10 cellular contexts compared by ENCODE assay signal in the genomic region with DNA sequence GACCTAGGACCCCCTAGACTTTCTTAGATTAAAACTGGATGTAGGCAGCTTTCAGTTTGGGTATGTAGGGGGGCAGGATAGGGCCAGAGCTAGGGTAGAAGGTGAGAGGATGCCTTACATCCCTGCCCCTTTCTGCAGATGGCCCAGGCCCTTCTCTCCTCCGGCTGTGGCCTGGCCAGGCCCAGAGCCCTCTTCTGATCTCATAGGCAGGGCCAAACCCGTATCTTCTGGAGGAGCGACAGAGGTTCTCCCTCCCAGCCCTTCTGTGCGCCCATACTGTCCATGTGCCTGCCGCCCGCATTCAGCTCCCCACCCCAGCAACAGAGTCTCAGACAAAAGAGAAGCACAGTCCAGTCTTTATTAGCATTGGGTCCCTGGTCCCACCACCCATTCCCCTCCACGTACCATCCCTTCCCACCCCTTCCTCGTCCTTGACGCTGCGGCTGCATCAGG. TPM values are rescaled to one million over a fixed set of nuclear protein-coding genes. Genes with fewer than 3 reads are reported as not detected.
DNase-seq lines count a peak whose midpoint lies in the region; ATAC-seq and TF ChIP-seq lines count a peak whose summit lies in the region.
"Had no signal": no experiment of that assay in that cellular context is flagged by ENCODE, and none has a peak within 500 bp of the region (broad histone marks: within the 10 kb centered on the region; RNA-seq: fewer than 3 reads in every experiment).

No MANE protein-coding gene starts in this region.

- H3K4me1 ChIP-seq in DOHH2 (ENCODE audit: control insufficient read depth, low read length) (peaks cover 58% of the 10 kb centered on the region), colonic mucosa (no peaks in the 10 kb centered on the region)

- H3K27me3 Mint-ChIP-seq in T-helper 1 cell treated with Interleukin-12 subunit alpha and Interleukin-12 subunit beta and Interleukin-4 antibody, amounts not matched to agents 30 μg/mL and 1 μg/mL, for 36 hours (ENCODE audit: low read depth): peaks cover 6% of the 10 kb centered on the region

- peak overlapping the region; percentile 98 for H3K4me2 ChIP-seq in DOHH2 (ENCODE audit: low read length)

- peaks cover 59% of the 10 kb centered on the region for H3F3A ChIP-seq in DOHH2 (ENCODE audit: control insufficient read depth, insufficient read depth)

- no peak for DNase-seq in colonic mucosa
- no peak for DNase-seq in NCI-H524 treated with DMSO at 0.1 percent for 48 hours (lab: John Stamatoyannopoulos, UW)
- DNase-seq: islet precursor cell had no signal

- H3K4me3 Mint-ChIP-seq in T-helper 1 cell treated with Interleukin-12 subunit alpha and Interleukin-12 subunit beta and Interleukin-4 antibody, amounts not matched to agents 30 μg/mL and 1 μg/mL, for 36 hours: peak overlapping the region; percentile 99

- H3K36me3 Mint-ChIP-seq in T-helper 1 cell treated with Interleukin-12 subunit alpha and Interleukin-12 subunit beta and Interleukin-4 antibody, amounts not matched to agents 30 μg/mL and 1 μg/mL, for 36 hours (ENCODE audit: low read depth): peaks cover 42% of the 10 kb centered on the region

- H3K9ac ChIP-seq in colonic mucosa (ENCODE audit: low read depth in 2 of 2, low read length in 2 of 2): peak overlapping the region; percentile 58 to 64

- peaks cover 33% of the 10 kb centered on the region for H3K36me3 ChIP-seq in DOHH2 (ENCODE audit: control insufficient read depth, low read length)
- H3K36me3 ChIP-seq in colonic mucosa: no peaks in the 10 kb centered on the region

- intact Hi-C loops in colonic mucosa (cut with DNase I): no loop called here

- peak overlapping the region; percentile 100 for H3K27ac ChIP-seq in DOHH2 (ENCODE audit: low read depth, low read length)
- peak overlapping the region; percentile 58 for H3K27ac ChIP-seq in colonic mucosa
- peak overlapping the region in 20 of 21 experiments; percentile 31 to 99 (median 94) for H3K27ac ChIP-seq in skin epidermis

- H3K27me3 ChIP-seq in DOHH2 (ENCODE audit: control insufficient read depth, low read length): peaks cover 33% of the 10 kb centered on the region
- no peaks in the 10 kb centered on the region for H3K27me3 ChIP-seq in colonic mucosa

- ATAC-seq in GM21717 (IDR thresholded peaks at IDR 0.05; ENCODE audit: unreplicated experiment) (no peak), HG03196 (IDR thresholded peaks at IDR 0.05; ENCODE audit: unreplicated experiment) (no peak), HG03354 (IDR thresholded peaks at IDR 0.05; ENCODE audit: poor library complexity, severe bottlenecking, unreplicated experiment) (no peak)

- H3K27ac Mint-ChIP-seq in T-helper 1 cell treated with Interleukin-12 subunit alpha and Interleukin-12 subunit beta and Interleukin-4 antibody, amounts not matched to agents 30 μg/mL and 1 μg/mL, for 36 hours: peak overlapping the region; percentile 91

- H3K9me3 Mint-ChIP-seq in T-helper 1 cell treated with Interleukin-12 subunit alpha and Interleukin-12 subunit beta and Interleukin-4 antibody, amounts not matched to agents 30 μg/mL and 1 μg/mL, for 36 hours: no peaks in the 10 kb centered on the region

- H3K4me3 ChIP-seq in DOHH2 (ENCODE audit: low read length) (peak overlapping the region; percentile 78), colonic mucosa (peak overlapping the region; percentile 48), skin epidermis (peak overlapping the region; percentile 43 to 65 (median 54))

- H3K9me2 ChIP-seq in DOHH2 (replicated peaks; ENCODE audit: control insufficient read depth, low read length): no peaks in the 10 kb centered on the region

- H3K9me3 ChIP-seq in DOHH2 (ENCODE audit: control insufficient read depth, insufficient read depth, low read length) (no peaks in the 10 kb centered on the region), colonic mucosa (no peaks in the 10 kb centered on the region)

- H3K4me1 Mint-ChIP-seq in T-helper 1 cell treated with Interleukin-12 subunit alpha and Interleukin-12 subunit beta and Interleukin-4 antibody, amounts not matched to agents 30 μg/mL and 1 μg/mL, for 36 hours (ENCODE audit: low read depth): peaks cover 54% of the 10 kb centered on the region

- peaks cover 9% of the 10 kb centered on the region; the same call in 1 of the 2 replicates for H4K20me1 ChIP-seq in DOHH2 (ENCODE audit: control insufficient read depth, insufficient read depth, low read depth, low read length)

- peaks cover 45% of the 10 kb centered on the region for H3K79me2 ChIP-seq in DOHH2 (ENCODE audit: control insufficient read depth, low read length)

- TF ChIP-seq CTCF in DOHH2 (IDR thresholded peaks at IDR 0.05; ENCODE audit: low read depth, low read length, poor library complexity, severe bottlenecking) (no peak), colonic mucosa (IDR thresholded peaks at IDR 0.05) (no peak)

RNA-seq across cellular contexts. Expression of a gene that starts 2.0 kb away (rescaled TPM):
- total RNA-seq in colonic mucosa: 1 to 10 TPM; 3.7 to 5.4 TPM
- total RNA-seq: SK-MEL-5 had no signal

RNA-seq across cellular contexts. Expression of a gene that starts 21.4 kb away (rescaled TPM):
- total RNA-seq in colonic mucosa: 10 to 100 TPM; 68.7 to 75.3 TPM

RNA-seq across cellular contexts. Expression of a gene that starts 49.8 kb away (rescaled TPM):
- not detected for total RNA-seq in colonic mucosa
- total RNA-seq: SK-MEL-5 had no signal
